In genomic region chr3:98567646-98568280, GRCh38 we compare ENCODE assay signal across 2 cellular contexts.
TF ChIP-seq lines count a peak whose summit lies in the region.

No MANE protein-coding gene starts in this region.

TF ChIP-seq in HCT116, 20 proteins besides CTCF, POLR2A, EP300 and RAD21:
- no peak for TF ChIP-seq TCF7L2 (IDR thresholded peaks at IDR 0.05; ENCODE audit: borderline replicate concordance, extremely low read depth, insufficient read depth, insufficient read length)
- no peak for TF ChIP-seq POLR2AphosphoS5 (IDR thresholded peaks at IDR 0.05; ENCODE audit: low read depth, low read length)
- no peak for TF ChIP-seq SIN3A (IDR thresholded peaks at IDR 0.05; ENCODE audit: low read depth)
- TF ChIP-seq CEBPB (IDR thresholded peaks at IDR 0.05; ENCODE audit: low read depth): no peak
- TF ChIP-seq, protein P1, sequence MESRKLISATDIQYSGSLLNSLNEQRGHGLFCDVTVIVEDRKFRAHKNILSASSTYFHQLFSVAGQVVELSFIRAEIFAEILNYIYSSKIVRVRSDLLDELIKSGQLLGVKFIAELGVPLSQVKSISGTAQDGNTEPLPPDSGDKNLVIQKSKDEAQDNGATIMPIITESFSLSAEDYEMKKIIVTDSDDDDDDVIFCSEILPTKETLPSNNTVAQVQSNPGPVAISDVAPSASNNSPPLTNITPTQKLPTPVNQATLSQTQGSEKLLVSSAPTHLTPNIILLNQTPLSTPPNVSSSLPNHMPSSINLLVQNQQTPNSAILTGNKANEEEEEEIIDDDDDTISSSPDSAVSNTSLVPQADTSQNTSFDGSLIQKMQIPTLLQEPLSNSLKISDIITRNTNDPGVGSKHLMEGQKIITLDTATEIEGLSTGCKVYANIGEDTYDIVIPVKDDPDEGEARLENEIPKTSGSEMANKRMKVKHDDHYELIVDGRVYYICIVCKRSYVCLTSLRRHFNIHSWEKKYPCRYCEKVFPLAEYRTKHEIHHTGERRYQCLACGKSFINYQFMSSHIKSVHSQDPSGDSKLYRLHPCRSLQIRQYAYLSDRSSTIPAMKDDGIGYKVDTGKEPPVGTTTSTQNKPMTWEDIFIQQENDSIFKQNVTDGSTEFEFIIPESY (IDR thresholded peaks at IDR 0.05; ENCODE audit: extremely low read depth, insufficient replicate concordance, low read length): no peak
- no peak for TF ChIP-seq ZFX (IDR thresholded peaks at IDR 0.05)
- TF ChIP-seq, protein P2, sequence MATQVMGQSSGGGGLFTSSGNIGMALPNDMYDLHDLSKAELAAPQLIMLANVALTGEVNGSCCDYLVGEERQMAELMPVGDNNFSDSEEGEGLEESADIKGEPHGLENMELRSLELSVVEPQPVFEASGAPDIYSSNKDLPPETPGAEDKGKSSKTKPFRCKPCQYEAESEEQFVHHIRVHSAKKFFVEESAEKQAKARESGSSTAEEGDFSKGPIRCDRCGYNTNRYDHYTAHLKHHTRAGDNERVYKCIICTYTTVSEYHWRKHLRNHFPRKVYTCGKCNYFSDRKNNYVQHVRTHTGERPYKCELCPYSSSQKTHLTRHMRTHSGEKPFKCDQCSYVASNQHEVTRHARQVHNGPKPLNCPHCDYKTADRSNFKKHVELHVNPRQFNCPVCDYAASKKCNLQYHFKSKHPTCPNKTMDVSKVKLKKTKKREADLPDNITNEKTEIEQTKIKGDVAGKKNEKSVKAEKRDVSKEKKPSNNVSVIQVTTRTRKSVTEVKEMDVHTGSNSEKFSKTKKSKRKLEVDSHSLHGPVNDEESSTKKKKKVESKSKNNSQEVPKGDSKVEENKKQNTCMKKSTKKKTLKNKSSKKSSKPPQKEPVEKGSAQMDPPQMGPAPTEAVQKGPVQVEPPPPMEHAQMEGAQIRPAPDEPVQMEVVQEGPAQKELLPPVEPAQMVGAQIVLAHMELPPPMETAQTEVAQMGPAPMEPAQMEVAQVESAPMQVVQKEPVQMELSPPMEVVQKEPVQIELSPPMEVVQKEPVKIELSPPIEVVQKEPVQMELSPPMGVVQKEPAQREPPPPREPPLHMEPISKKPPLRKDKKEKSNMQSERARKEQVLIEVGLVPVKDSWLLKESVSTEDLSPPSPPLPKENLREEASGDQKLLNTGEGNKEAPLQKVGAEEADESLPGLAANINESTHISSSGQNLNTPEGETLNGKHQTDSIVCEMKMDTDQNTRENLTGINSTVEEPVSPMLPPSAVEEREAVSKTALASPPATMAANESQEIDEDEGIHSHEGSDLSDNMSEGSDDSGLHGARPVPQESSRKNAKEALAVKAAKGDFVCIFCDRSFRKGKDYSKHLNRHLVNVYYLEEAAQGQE (IDR thresholded peaks at IDR 0.05; ENCODE audit: low read depth): no peak
- no peak for TF ChIP-seq SRF (IDR thresholded peaks at IDR 0.05; ENCODE audit: low read depth)
- no peak for TF ChIP-seq YY1 (IDR thresholded peaks at IDR 0.05; ENCODE audit: extremely low read depth, insufficient replicate concordance, low read depth, low read length)
- no peak for TF ChIP-seq EZH2 (IDR thresholded peaks at IDR 0.05)
- no peak for TF ChIP-seq EZH2phosphoT487 (IDR thresholded peaks at IDR 0.05; ENCODE audit: borderline replicate concordance)
- TF ChIP-seq CBX3 (IDR thresholded peaks at IDR 0.05; ENCODE audit: low read depth): no peak
- no peak for TF ChIP-seq ZNF274 (IDR thresholded peaks at IDR 0.05; ENCODE audit: low read depth, low read length)
- TF ChIP-seq EGR1 (IDR thresholded peaks at IDR 0.05; ENCODE audit: low read depth): no peak
- no peak for TF ChIP-seq SP1 (IDR thresholded peaks at IDR 0.05; ENCODE audit: low read depth)
- TF ChIP-seq JUND (IDR thresholded peaks at IDR 0.05): no peak
- no peak for TF ChIP-seq ELF1 (IDR thresholded peaks at IDR 0.05; ENCODE audit: borderline replicate concordance, low read depth)
- TF ChIP-seq, protein P3, sequence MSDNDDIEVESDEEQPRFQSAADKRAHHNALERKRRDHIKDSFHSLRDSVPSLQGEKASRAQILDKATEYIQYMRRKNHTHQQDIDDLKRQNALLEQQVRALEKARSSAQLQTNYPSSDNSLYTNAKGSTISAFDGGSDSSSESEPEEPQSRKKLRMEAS (IDR thresholded peaks at IDR 0.05): no peak
- TF ChIP-seq ATF3 (IDR thresholded peaks at IDR 0.05): no peak
- no peak for TF ChIP-seq FOSL1 (IDR thresholded peaks at IDR 0.05; ENCODE audit: low read depth)

TF ChIP-seq in H1, 55 proteins besides CTCF, POLR2A, EP300 and RAD21:
- TF ChIP-seq SRF (IDR thresholded peaks at IDR 0.05; ENCODE audit: low read depth, low read length) (no peak), TEAD4 (IDR thresholded peaks at IDR 0.05; ENCODE audit: low read depth, low read length) (no peak), SUZ12 (IDR thresholded peaks at IDR 0.05; ENCODE audit: low read length) (no peak), MAFK (IDR thresholded peaks at IDR 0.05; ENCODE audit: low read depth, low read length) (no peak), TCF12 (IDR thresholded peaks at IDR 0.05; ENCODE audit: low read depth, low read length) (no peak), CHD1 (IDR thresholded peaks at IDR 0.05; ENCODE audit: low read depth, low read length) (no peak), CTBP2 (IDR thresholded peaks at IDR 0.05; ENCODE audit: borderline replicate concordance, insufficient read depth, insufficient read length, low read length) (no peak)
TF ChIP-seq in H1: peak in this region for 0.
